10 cellular contexts compared by ENCODE assay signal in the genomic region with DNA sequence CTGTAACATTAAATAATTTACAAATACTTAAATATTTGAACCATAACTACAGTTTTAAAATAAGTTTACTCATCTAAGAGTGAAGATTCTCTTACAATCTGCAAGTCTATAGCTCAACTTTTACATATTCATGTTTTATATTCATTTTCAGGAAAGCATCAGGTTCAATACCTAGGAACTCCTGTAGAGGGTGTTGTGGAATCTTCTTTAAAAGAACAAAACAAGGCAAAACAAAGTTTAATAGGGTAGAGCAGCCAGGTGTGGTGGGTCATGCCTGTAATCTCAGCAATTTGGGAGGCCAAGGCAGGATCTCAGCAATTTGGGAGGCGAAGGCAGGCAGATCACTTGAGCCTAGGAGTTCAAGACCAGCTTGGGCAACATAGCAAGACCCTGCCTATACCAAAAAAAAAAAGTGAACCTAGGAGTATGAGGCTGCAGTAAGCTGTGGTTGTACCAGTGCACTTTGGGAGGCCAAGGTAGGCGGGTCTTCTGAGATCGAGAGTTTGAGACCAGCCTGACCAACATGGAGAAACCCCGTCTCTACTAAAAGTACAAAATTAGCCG. TPM values are rescaled to one million over a fixed set of nuclear protein-coding genes. Genes with fewer than 3 reads are reported as not detected.
A peak's percentile ranks its signal among the peaks of the same experiment; 100 is the strongest.
DNase-seq lines count a peak whose midpoint lies in the region; ATAC-seq, FAIRE-seq and TF ChIP-seq lines count a peak whose summit lies in the region.
"Had no signal": no experiment of that assay in that cellular context is flagged by ENCODE, and none has a peak within 500 bp of the region (broad histone marks: within the 10 kb centered on the region; RNA-seq: fewer than 3 reads in every experiment).

No MANE protein-coding gene starts in this region.

- no peaks in the 10 kb centered on the region for H3K36me3 Mint-ChIP-seq in activated T-helper 17 cell treated with anti-CD3 and anti-CD28 coated beads, Interleukin-2, amount 50 U/mL, for 72 hours (ENCODE audit: low read depth)

- no peak overlapping the region for H3K23ac ChIP-seq in mesendoderm (ENCODE audit: low read length)

- no peak overlapping the region for H2BK120ac ChIP-seq in mesendoderm (ENCODE audit: low read depth, low read length)

- H2BK15ac ChIP-seq in mesendoderm (replicated peaks; ENCODE audit: low read depth) = no peak overlapping the region

- no peak overlapping the region for H3K56ac ChIP-seq in mesendoderm (ENCODE audit: low read length)

- no peak for FAIRE-seq in D721Med (lab: Jason Lieb, UNC)

- no peaks in the 10 kb centered on the region for H3K79me2 ChIP-seq in mesendoderm (ENCODE audit: control insufficient read depth, insufficient read depth, low read length)

- H3K27me3 Mint-ChIP-seq in activated T-helper 17 cell treated with anti-CD3 and anti-CD28 coated beads, Interleukin-2, amount 50 U/mL, for 72 hours = no peaks in the 10 kb centered on the region

- H2BK5ac ChIP-seq in mesendoderm (ENCODE audit: low read length) = no peak overlapping the region

- peaks cover 6% of the 10 kb centered on the region for H3K4me1 ChIP-seq in mesendoderm (ENCODE audit: control insufficient read depth, low read depth, low read length)

- H3K9me3 Mint-ChIP-seq in activated T-helper 17 cell treated with anti-CD3 and anti-CD28 coated beads, Interleukin-2, amount 50 U/mL, for 72 hours = no peaks in the 10 kb centered on the region
- H3K9me3 Mint-ChIP-seq: activated naive CD4-positive, alpha-beta T cell treated with anti-CD3 and anti-CD28 coated beads for 36 hours had no signal

- ATAC-seq in HG03354 (IDR thresholded peaks at IDR 0.05; ENCODE audit: poor library complexity, severe bottlenecking, unreplicated experiment) (peak; percentile 61), GM21576 (IDR thresholded peaks at IDR 0.05; ENCODE audit: unreplicated experiment) (no peak)
- no peak for ATAC-seq in activated T-helper 17 cell treated with anti-CD3 and anti-CD28 coated beads, Interleukin-2, amount 50 U/mL, for 72 hours (replicated peaks)

- peaks cover 5% of the 10 kb centered on the region for H3K4me1 Mint-ChIP-seq in activated T-helper 17 cell treated with anti-CD3 and anti-CD28 coated beads, Interleukin-2, amount 50 U/mL, for 72 hours

- DNase-seq in D721Med (ENCODE audit: insufficient read length, low spot score) = no peak
- DNase-seq in mesendoderm = peak; percentile 37
- DNase-seq in NCI-H226 = no peak
- no peak for DNase-seq in occipital lobe (lab: John Stamatoyannopoulos, UW)
- no peak for DNase-seq in activated CD8-positive, alpha-beta memory T cell treated with anti-CD3 and anti-CD28 coated beads, Interleukin-2, amount 50 U/mL, for 48 hours
- DNase-seq: activated naive CD4-positive, alpha-beta T cell treated with anti-CD3 and anti-CD28 coated beads for 36 hours; NCI-H2081 treated with DMSO at 0.1 percent for 48 hours had no signal

- H3K9ac ChIP-seq in mesendoderm (ENCODE audit: low read length) = no peak overlapping the region

- H3K4me3 Mint-ChIP-seq in activated T-helper 17 cell treated with anti-CD3 and anti-CD28 coated beads, Interleukin-2, amount 50 U/mL, for 72 hours = no peak overlapping the region
- H3K4me3 Mint-ChIP-seq: activated naive CD4-positive, alpha-beta T cell treated with anti-CD3 and anti-CD28 coated beads for 36 hours had no signal

- H3K4me3 ChIP-seq in mesendoderm (ENCODE audit: low read length) = no peak overlapping the region

- no peaks in the 10 kb centered on the region for H3K36me3 ChIP-seq in mesendoderm (ENCODE audit: control insufficient read depth, insufficient read depth, low read length)

- no peak overlapping the region for H3K4ac ChIP-seq in mesendoderm (ENCODE audit: low read depth, low read length)

- peak overlapping the region; percentile 47 for H3K18ac ChIP-seq in mesendoderm (ENCODE audit: low read length)

- no peak overlapping the region for H4K8ac ChIP-seq in mesendoderm (ENCODE audit: low read depth, low read length)

- peak overlapping the region; percentile 10 for H3K27ac Mint-ChIP-seq in activated T-helper 17 cell treated with anti-CD3 and anti-CD28 coated beads, Interleukin-2, amount 50 U/mL, for 72 hours
- H3K27ac Mint-ChIP-seq: activated naive CD4-positive, alpha-beta T cell treated with anti-CD3 and anti-CD28 coated beads for 36 hours had no signal

- H4K5ac ChIP-seq in mesendoderm (ENCODE audit: low read length) = no peak overlapping the region

- no peaks in the 10 kb centered on the region for H3K27me3 ChIP-seq in mesendoderm (ENCODE audit: insufficient read depth, low read length, poor library complexity)

- peak; percentile 8 for TF ChIP-seq CTCF in D721Med (IDR thresholded peaks at IDR 0.05; ENCODE audit: insufficient read depth, missing control alignments)

- H2AK5ac ChIP-seq in mesendoderm (ENCODE audit: low read length) = no peak overlapping the region

- WGBS in mesendoderm (ENCODE audit: extremely low coverage, insufficient coverage, low lambda C conversion rate) = no CpG with 5 or more reads among the region's 5 CpGs

- no peak overlapping the region for H3K4me2 ChIP-seq in mesendoderm (ENCODE audit: low read length)

- no peak overlapping the region for H3K27ac ChIP-seq in mesendoderm (ENCODE audit: low read depth, low read length)

- no peaks in the 10 kb centered on the region for H3K79me1 ChIP-seq in mesendoderm (ENCODE audit: low read length)

RNA-seq across cellular contexts. Expression of gene ST8SIA6, which starts 45.1 kb away (rescaled TPM):
- under 1 TPM in 1 of 2 donors, not detected in 1; 0.84 TPM for total RNA-seq in activated T-helper 17 cell treated with anti-CD3 and anti-CD28 coated beads, Interleukin-2, amount 50 U/mL, for 72 hours
- 1.5 TPM for polyA plus RNA-seq in mesendoderm (2013, experiment 1 of 2)
- 1.6 TPM for polyA plus RNA-seq in mesendoderm (2013, experiment 2 of 2)
- total RNA-seq in occipital lobe = 16.2 TPM
- total RNA-seq: activated naive CD4-positive, alpha-beta T cell treated with anti-CD3 and anti-CD28 coated beads for 36 hours had no signal
